Comparison of ENCODE assay signal across 1 cellular context in the genomic region with DNA sequence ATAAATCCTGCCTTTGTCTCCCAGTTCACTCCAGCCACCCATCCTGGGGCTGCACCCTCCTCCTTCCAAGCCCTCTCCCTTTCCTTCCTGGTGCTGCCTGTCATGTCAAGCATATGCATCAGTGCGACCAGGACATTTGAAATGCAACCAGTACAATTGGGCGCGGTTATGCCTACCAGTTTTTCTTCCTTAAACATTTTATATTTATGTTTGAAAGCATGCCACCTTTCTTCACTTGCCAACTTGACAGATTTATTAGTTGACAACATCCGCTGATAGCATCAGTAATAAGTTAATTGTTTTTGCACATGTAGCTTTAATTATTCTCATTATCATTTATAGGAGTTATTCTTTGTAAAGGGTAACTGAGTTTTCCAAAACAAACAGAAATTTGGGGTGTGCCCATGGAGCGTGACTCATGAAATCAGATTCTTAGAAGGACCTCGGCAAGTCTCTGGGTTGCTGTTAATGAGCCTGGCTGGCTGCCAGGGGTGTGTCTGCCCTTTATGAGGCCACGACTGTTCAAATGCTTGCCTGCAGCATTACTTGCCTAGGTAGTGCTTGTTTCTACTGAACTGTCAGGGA.
TF ChIP-seq lines count a peak whose summit lies in the region.

No MANE protein-coding gene starts in this region.

TF ChIP-seq in HEK293, 187 proteins besides CTCF, POLR2A, EP300 and RAD21 (continued from another document):
- TF ChIP-seq EGR2 (tag by site-specific recombination; IDR thresholded peaks at IDR 0.05; ENCODE audit: low read depth) = no peak
- TF ChIP-seq INSM2 (tag by site-specific recombination; IDR thresholded peaks at IDR 0.05) = peak; percentile 75
- TF ChIP-seq GLI4 (tag by site-specific recombination; IDR thresholded peaks at IDR 0.05) = no peak
- TF ChIP-seq ZNF449 (tag by site-specific recombination; IDR thresholded peaks at IDR 0.05) = peak; percentile 57; the same call in 1 of the 2 replicates
- no peak for TF ChIP-seq ZNF266 (tag by site-specific recombination; IDR thresholded peaks at IDR 0.05; ENCODE audit: low read depth)
- TF ChIP-seq, protein P1, sequence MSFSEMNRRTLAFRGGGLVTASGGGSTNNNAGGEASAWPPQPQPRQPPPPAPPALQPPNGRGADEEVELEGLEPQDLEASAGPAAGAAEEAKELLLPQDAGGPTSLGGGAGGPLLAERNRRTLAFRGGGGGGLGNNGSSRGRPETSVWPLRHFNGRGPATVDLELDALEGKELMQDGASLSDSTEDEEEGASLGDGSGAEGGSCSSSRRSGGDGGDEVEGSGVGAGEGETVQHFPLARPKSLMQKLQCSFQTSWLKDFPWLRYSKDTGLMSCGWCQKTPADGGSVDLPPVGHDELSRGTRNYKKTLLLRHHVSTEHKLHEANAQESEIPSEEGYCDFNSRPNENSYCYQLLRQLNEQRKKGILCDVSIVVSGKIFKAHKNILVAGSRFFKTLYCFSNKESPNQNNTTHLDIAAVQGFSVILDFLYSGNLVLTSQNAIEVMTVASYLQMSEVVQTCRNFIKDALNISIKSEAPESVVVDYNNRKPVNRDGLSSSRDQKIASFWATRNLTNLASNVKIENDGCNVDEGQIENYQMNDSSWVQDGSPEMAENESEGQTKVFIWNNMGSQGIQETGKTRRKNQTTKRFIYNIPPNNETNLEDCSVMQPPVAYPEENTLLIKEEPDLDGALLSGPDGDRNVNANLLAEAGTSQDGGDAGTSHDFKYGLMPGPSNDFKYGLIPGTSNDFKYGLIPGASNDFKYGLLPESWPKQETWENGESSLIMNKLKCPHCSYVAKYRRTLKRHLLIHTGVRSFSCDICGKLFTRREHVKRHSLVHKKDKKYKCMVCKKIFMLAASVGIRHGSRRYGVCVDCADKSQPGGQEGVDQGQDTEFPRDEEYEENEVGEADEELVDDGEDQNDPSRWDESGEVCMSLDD (tag by site-specific recombination; IDR thresholded peaks at IDR 0.05) = peak; percentile 39; the same call in 1 of the 2 replicates
- 0 out of 2 replicates have a peak, but pooled peaks have one; percentile 55 for TF ChIP-seq ZSCAN23 (tag by site-specific recombination; IDR thresholded peaks at IDR 0.05)
- peak; percentile 50; the same call in 1 of the 2 replicates for TF ChIP-seq ZNF76 (tag by site-specific recombination; IDR thresholded peaks at IDR 0.05; ENCODE audit: borderline replicate concordance, low read depth)
- peak; percentile 92 for TF ChIP-seq ZNF660 (tag by site-specific recombination; IDR thresholded peaks at IDR 0.05)
- TF ChIP-seq ZNF549 (tag by site-specific recombination; IDR thresholded peaks at IDR 0.05) = no peak
- peak; percentile 96 for TF ChIP-seq OSR2 (tag by site-specific recombination; IDR thresholded peaks at IDR 0.05)
- no peak for TF ChIP-seq MYNN (tag by site-specific recombination; IDR thresholded peaks at IDR 0.05; ENCODE audit: borderline replicate concordance)
- no peak for TF ChIP-seq ZNF777 (tag by site-specific recombination; IDR thresholded peaks at IDR 0.05; ENCODE audit: borderline replicate concordance)
- TF ChIP-seq KLF16 (tag by site-specific recombination; IDR thresholded peaks at IDR 0.05) = peak; percentile 78; the same call in 1 of the 2 replicates
- no peak for TF ChIP-seq HOXC10 (CRISPR knock-in tag; IDR thresholded peaks at IDR 0.05)
- TF ChIP-seq ZNF366 (tag by site-specific recombination; conservative IDR thresholded peaks at IDR 0.05) = peak; percentile 94
- peak; percentile 95 for TF ChIP-seq SP7 (tag by site-specific recombination; IDR thresholded peaks at IDR 0.05)
- TF ChIP-seq FEZF1 (tag by site-specific recombination; IDR thresholded peaks at IDR 0.05) = peak; percentile 95
- TF ChIP-seq, protein P2, sequence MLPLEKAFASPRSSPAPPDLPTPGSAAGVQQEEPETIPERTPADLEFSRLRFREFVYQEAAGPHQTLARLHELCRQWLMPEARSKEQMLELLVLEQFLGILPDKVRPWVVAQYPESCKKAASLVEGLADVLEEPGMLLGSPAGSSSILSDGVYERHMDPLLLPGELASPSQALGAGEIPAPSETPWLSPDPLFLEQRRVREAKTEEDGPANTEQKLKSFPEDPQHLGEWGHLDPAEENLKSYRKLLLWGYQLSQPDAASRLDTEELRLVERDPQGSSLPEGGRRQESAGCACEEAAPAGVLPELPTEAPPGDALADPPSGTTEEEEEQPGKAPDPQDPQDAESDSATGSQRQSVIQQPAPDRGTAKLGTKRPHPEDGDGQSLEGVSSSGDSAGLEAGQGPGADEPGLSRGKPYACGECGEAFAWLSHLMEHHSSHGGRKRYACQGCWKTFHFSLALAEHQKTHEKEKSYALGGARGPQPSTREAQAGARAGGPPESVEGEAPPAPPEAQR (tag by site-specific recombination; IDR thresholded peaks at IDR 0.05) = no peak
- TF ChIP-seq ZBTB44 (tag by site-specific recombination; IDR thresholded peaks at IDR 0.05) = peak; percentile 81; the same call in 1 of the 2 replicates
- TF ChIP-seq ZNF157 (tag by site-specific recombination; IDR thresholded peaks at IDR 0.05) = no peak
- no peak for TF ChIP-seq SP3 (tag by site-specific recombination; IDR thresholded peaks at IDR 0.05)
- TF ChIP-seq SCRT1 (tag by site-specific recombination; IDR thresholded peaks at IDR 0.05; ENCODE audit: borderline replicate concordance) = peak; percentile 65
- no peak for TF ChIP-seq ELK4 (IDR thresholded peaks at IDR 0.05; ENCODE audit: borderline replicate concordance, low read depth, low read length)
- peak; percentile 77 for TF ChIP-seq GLIS1 (tag by site-specific recombination; IDR thresholded peaks at IDR 0.05)
- TF ChIP-seq, protein P3, sequence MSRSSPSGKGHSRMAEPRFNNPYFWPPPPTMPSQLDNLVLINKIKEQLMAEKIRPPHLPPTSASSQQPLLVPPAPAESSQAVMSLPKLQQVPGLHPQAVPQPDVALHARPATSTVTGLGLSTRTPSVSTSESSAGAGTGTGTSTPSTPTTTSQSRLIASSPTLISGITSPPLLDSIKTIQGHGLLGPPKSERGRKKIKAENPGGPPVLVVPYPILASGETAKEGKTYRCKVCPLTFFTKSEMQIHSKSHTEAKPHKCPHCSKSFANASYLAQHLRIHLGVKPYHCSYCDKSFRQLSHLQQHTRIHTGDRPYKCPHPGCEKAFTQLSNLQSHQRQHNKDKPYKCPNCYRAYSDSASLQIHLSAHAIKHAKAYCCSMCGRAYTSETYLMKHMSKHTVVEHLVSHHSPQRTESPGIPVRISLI (tag by site-specific recombination; IDR thresholded peaks at IDR 0.05) = peak; percentile 56; the same call in 1 of the 2 replicates
- no peak for TF ChIP-seq ZNF560 (tag by site-specific recombination; IDR thresholded peaks at IDR 0.05; ENCODE audit: borderline replicate concordance)
- TF ChIP-seq, protein P4, sequence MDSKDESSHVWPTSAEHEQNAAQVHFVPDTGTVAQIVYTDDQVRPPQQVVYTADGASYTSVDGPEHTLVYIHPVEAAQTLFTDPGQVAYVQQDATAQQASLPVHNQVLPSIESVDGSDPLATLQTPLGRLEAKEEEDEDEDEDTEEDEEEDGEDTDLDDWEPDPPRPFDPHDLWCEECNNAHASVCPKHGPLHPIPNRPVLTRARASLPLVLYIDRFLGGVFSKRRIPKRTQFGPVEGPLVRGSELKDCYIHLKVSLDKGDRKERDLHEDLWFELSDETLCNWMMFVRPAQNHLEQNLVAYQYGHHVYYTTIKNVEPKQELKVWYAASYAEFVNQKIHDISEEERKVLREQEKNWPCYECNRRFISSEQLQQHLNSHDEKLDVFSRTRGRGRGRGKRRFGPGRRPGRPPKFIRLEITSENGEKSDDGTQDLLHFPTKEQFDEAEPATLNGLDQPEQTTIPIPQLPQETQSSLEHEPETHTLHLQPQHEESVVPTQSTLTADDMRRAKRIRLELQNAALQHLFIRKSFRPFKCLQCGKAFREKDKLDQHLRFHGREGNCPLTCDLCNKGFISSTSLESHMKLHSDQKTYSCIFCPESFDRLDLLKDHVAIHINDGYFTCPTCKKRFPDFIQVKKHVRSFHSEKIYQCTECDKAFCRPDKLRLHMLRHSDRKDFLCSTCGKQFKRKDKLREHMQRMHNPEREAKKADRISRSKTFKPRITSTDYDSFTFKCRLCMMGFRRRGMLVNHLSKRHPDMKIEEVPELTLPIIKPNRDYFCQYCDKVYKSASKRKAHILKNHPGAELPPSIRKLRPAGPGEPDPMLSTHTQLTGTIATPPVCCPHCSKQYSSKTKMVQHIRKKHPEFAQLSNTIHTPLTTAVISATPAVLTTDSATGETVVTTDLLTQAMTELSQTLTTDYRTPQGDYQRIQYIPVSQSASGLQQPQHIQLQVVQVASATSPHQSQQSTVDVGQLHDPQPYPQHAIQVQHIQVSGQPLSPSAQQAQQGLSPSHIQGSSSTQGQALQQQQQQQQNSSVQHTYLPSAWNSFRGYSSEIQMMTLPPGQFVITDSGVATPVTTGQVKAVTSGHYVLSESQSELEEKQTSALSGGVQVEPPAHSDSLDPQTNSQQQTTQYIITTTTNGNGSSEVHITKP (tag by site-specific recombination; IDR thresholded peaks at IDR 0.05) = peak; percentile 60; the same call in 1 of the 2 replicates
- no peak for TF ChIP-seq ZNF747 (tag by site-specific recombination; IDR thresholded peaks at IDR 0.05)
- TF ChIP-seq ZNF621 (tag by site-specific recombination; IDR thresholded peaks at IDR 0.05) = peak; percentile 52; the same call in 1 of the 2 replicates
- no peak for TF ChIP-seq ZBTB1 (tag by site-specific recombination; IDR thresholded peaks at IDR 0.05)
- TF ChIP-seq MEIS1 (CRISPR knock-in tag; IDR thresholded peaks at IDR 0.05; ENCODE audit: borderline replicate concordance) = peak; percentile 51; the same call in 1 of the 2 replicates
- peak; percentile 99 for TF ChIP-seq KLF10 (tag by site-specific recombination; IDR thresholded peaks at IDR 0.05)
- peak; percentile 90 for TF ChIP-seq IKZF3 (tag by site-specific recombination; IDR thresholded peaks at IDR 0.05)
- peak; percentile 98 for TF ChIP-seq ZNF843 (tag by site-specific recombination; IDR thresholded peaks at IDR 0.05)
- peak; percentile 61; the same call in 1 of the 2 replicates for TF ChIP-seq ZNF610 (tag by site-specific recombination; IDR thresholded peaks at IDR 0.05; ENCODE audit: borderline replicate concordance)
- peak; percentile 83 for TF ChIP-seq ZEB2 (tag by site-specific recombination; IDR thresholded peaks at IDR 0.05)
- no peak for TF ChIP-seq GLIS2 (tag by site-specific recombination; IDR thresholded peaks at IDR 0.05)
